ENCODE assay signal across 1 cellular context in the genomic region with DNA sequence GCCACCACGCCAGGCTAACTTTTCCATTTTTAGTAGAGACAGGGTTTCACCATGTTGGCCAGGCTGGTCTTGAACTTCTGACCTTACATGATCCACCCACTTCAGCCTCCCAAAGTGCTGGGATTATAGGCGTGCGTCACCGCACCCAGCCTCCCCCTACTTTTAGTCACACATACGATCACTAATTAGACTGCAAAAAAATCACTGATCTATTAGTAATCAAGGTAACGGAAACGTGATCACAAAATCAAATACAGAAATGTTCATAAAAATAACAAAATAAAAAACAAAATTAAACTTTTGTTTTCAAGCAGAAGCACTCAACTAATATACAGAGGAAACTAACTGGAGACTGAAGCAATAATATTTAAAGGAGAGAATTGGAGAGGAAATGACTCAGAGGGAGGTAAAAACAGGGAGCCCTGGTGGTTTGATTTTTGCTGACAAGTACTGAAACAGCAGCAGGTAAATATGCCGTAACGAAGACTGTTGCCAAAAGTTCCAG.
TF ChIP-seq lines count a peak whose summit lies in the region.

No MANE protein-coding gene starts in this region.

TF ChIP-seq in GM23338, 12 proteins besides CTCF, POLR2A, EP300 and RAD21:
- TF ChIP-seq, protein P1, sequence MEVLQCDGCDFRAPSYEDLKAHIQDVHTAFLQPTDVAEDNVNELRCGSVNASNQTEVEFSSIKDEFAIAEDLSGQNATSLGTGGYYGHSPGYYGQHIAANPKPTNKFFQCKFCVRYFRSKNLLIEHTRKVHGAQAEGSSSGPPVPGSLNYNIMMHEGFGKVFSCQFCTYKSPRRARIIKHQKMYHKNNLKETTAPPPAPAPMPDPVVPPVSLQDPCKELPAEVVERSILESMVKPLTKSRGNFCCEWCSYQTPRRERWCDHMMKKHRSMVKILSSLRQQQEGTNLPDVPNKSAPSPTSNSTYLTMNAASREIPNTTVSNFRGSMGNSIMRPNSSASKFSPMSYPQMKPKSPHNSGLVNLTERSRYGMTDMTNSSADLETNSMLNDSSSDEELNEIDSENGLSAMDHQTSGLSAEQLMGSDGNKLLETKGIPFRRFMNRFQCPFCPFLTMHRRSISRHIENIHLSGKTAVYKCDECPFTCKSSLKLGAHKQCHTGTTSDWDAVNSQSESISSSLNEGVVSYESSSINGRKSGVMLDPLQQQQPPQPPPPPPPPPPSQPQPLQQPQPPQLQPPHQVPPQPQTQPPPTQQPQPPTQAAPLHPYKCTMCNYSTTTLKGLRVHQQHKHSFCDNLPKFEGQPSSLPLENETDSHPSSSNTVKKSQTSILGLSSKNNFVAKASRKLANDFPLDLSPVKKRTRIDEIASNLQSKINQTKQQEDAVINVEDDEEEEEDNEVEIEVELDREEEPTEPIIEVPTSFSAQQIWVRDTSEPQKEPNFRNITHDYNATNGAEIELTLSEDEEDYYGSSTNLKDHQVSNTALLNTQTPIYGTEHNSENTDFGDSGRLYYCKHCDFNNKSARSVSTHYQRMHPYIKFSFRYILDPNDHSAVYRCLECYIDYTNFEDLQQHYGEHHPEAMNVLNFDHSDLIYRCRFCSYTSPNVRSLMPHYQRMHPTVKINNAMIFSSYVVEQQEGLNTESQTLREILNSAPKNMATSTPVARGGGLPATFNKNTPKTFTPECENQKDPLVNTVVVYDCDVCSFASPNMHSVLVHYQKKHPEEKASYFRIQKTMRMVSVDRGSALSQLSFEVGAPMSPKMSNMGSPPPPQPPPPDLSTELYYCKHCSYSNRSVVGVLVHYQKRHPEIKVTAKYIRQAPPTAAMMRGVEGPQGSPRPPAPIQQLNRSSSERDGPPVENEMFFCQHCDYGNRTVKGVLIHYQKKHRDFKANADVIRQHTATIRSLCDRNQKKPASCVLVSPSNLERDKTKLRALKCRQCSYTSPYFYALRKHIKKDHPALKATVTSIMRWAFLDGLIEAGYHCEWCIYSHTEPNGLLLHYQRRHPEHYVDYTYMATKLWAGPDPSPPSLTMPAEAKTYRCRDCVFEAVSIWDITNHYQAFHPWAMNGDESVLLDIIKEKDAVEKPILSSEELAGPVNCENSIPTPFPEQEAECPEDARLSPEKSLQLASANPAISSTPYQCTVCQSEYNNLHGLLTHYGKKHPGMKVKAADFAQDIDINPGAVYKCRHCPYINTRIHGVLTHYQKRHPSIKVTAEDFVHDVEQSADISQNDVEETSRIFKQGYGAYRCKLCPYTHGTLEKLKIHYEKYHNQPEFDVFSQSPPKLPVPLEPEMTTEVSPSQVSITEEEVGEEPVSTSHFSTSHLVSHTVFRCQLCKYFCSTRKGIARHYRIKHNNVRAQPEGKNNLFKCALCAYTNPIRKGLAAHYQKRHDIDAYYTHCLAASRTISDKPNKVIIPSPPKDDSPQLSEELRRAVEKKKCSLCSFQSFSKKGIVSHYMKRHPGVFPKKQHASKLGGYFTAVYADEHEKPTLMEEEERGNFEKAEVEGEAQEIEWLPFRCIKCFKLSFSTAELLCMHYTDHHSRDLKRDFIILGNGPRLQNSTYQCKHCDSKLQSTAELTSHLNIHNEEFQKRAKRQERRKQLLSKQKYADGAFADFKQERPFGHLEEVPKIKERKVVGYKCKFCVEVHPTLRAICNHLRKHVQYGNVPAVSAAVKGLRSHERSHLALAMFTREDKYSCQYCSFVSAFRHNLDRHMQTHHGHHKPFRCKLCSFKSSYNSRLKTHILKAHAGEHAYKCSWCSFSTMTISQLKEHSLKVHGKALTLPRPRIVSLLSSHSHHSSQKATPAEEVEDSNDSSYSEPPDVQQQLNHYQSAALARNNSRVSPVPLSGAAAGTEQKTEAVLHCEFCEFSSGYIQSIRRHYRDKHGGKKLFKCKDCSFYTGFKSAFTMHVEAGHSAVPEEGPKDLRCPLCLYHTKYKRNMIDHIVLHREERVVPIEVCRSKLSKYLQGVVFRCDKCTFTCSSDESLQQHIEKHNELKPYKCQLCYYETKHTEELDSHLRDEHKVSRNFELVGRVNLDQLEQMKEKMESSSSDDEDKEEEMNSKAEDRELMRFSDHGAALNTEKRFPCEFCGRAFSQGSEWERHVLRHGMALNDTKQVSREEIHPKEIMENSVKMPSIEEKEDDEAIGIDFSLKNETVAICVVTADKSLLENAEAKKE (CRISPR knock-in tag; IDR thresholded peaks at IDR 0.05) = no peak
- TF ChIP-seq, protein P2, sequence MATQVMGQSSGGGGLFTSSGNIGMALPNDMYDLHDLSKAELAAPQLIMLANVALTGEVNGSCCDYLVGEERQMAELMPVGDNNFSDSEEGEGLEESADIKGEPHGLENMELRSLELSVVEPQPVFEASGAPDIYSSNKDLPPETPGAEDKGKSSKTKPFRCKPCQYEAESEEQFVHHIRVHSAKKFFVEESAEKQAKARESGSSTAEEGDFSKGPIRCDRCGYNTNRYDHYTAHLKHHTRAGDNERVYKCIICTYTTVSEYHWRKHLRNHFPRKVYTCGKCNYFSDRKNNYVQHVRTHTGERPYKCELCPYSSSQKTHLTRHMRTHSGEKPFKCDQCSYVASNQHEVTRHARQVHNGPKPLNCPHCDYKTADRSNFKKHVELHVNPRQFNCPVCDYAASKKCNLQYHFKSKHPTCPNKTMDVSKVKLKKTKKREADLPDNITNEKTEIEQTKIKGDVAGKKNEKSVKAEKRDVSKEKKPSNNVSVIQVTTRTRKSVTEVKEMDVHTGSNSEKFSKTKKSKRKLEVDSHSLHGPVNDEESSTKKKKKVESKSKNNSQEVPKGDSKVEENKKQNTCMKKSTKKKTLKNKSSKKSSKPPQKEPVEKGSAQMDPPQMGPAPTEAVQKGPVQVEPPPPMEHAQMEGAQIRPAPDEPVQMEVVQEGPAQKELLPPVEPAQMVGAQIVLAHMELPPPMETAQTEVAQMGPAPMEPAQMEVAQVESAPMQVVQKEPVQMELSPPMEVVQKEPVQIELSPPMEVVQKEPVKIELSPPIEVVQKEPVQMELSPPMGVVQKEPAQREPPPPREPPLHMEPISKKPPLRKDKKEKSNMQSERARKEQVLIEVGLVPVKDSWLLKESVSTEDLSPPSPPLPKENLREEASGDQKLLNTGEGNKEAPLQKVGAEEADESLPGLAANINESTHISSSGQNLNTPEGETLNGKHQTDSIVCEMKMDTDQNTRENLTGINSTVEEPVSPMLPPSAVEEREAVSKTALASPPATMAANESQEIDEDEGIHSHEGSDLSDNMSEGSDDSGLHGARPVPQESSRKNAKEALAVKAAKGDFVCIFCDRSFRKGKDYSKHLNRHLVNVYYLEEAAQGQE (IDR thresholded peaks at IDR 0.05; ENCODE audit: unreplicated experiment) = no peak
- TF ChIP-seq, protein P3, sequence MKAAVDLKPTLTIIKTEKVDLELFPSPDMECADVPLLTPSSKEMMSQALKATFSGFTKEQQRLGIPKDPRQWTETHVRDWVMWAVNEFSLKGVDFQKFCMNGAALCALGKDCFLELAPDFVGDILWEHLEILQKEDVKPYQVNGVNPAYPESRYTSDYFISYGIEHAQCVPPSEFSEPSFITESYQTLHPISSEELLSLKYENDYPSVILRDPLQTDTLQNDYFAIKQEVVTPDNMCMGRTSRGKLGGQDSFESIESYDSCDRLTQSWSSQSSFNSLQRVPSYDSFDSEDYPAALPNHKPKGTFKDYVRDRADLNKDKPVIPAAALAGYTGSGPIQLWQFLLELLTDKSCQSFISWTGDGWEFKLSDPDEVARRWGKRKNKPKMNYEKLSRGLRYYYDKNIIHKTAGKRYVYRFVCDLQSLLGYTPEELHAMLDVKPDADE (IDR thresholded peaks at IDR 0.05) = no peak
- TF ChIP-seq JUNB (IDR thresholded peaks at IDR 0.05; ENCODE audit: unreplicated experiment) = no peak
- no peak for TF ChIP-seq ZNF114 (CRISPR knock-in tag; IDR thresholded peaks at IDR 0.05)
- TF ChIP-seq ZNF331 (CRISPR knock-in tag; IDR thresholded peaks at IDR 0.05; ENCODE audit: low read depth) = no peak
- no peak for TF ChIP-seq EZH2phosphoT487 (IDR thresholded peaks at IDR 0.05; ENCODE audit: unreplicated experiment)
- TF ChIP-seq STAT1 (IDR thresholded peaks at IDR 0.05; ENCODE audit: unreplicated experiment) = no peak
- TF ChIP-seq CREB1 (CRISPR knock-in tag; IDR thresholded peaks at IDR 0.05; ENCODE audit: low read depth) = no peak
- no peak for TF ChIP-seq EZH2 (IDR thresholded peaks at IDR 0.05; ENCODE audit: low read depth, unreplicated experiment)
- no peak for TF ChIP-seq POLR2AphosphoS5 (IDR thresholded peaks at IDR 0.05; ENCODE audit: low read depth)
- TF ChIP-seq NANOG (IDR thresholded peaks at IDR 0.05; ENCODE audit: borderline replicate concordance) = no peak
TF ChIP-seq in GM23338: peak in this region for 0.
